14 cellular contexts compared by ENCODE assay signal in genomic region chr14:60643443-60644402, GRCh38. TPM values are rescaled to one million over a fixed set of nuclear protein-coding genes. Genes with fewer than 3 reads are reported as not detected.
DNase-seq lines count a peak whose midpoint lies in the region; ATAC-seq and TF ChIP-seq lines count a peak whose summit lies in the region.
"Had no signal": no experiment of that assay in that cellular context is flagged by ENCODE, and none has a peak within 500 bp of the region (broad histone marks: within the 10 kb centered on the region; RNA-seq: fewer than 3 reads in every experiment).

No MANE protein-coding gene starts in this region.

- peaks cover 21 to 39% of the 10 kb centered on the region in 2 donors for H3K4me1 Mint-ChIP-seq in stimulated activated naive B cell treated with anti-CD40 and anti-IgM and Interleukin-4, amounts not matched to agents 10 μg/mL and 1 μg/mL and 100 μg/mL, for 72 hours
- H3K4me1 Mint-ChIP-seq in CD4-positive, alpha-beta memory T cell = peaks cover 11 to 48% (median 29%) of the 10 kb centered on the region in 4 donors

- TF ChIP-seq POLR2A in heart left ventricle (IDR thresholded peaks at IDR 0.05) = no peak

- H2AFZ ChIP-seq in SK-N-SH (ENCODE audit: low read depth) = no peak overlapping the region

- peak overlapping the region; percentile 94 for H3K9ac ChIP-seq in SK-N-SH
- H3K9ac ChIP-seq in adipocyte (ENCODE audit: low read length) = peak overlapping the region; percentile 95
- no peak overlapping the region for H3K9ac ChIP-seq in iPS-18a (ENCODE audit: low read length)

- peak overlapping the region; percentile 90 for H3K27ac Mint-ChIP-seq in stimulated activated naive B cell treated with anti-CD40 and anti-IgM and Interleukin-4, amounts not matched to agents 10 μg/mL and 1 μg/mL and 100 μg/mL, for 72 hours
- H3K27ac Mint-ChIP-seq in CD4-positive, alpha-beta memory T cell = no peak overlapping the region

- H3K4me2 ChIP-seq in SK-N-SH = peak overlapping the region; percentile 86

- peaks cover 49 to 65% of the 10 kb centered on the region in 2 experiments for H3K36me3 ChIP-seq in SK-N-SH (replicated peaks in 1 of 2; ENCODE audit: control insufficient read depth in 1 of 2, insufficient read depth in 2 of 2, low read length in 1 of 2)
- H3K36me3 ChIP-seq in adipocyte (ENCODE audit: control insufficient read depth, insufficient read depth, low read length, severe bottlenecking) = peaks cover 12% of the 10 kb centered on the region
- H3K36me3 ChIP-seq in iPS-18a (ENCODE audit: control insufficient read depth, low read depth, low read length) = no peaks in the 10 kb centered on the region
- no peaks in the 10 kb centered on the region for H3K36me3 ChIP-seq in heart left ventricle
- no peaks in the 10 kb centered on the region for H3K36me3 ChIP-seq in CD4-positive, alpha-beta memory T cell (ENCODE audit: insufficient read depth, low read length)

- no peak for TF ChIP-seq EP300 in SK-N-SH (IDR thresholded peaks at IDR 0.05; ENCODE audit: borderline replicate concordance in 1 of 2, low read depth in 1 of 2, low read length in 1 of 2)

- POLR2A ChIA-PET in SK-N-SH (lab: Yijun Ruan, JAX) = no interaction called here
- POLR2A ChIA-PET in CD4-positive, alpha-beta memory T cell (lab: Charles Lee; ENCODE audit: partially characterized antibody) = no interaction called here

- H3K4me1 ChIP-seq in SK-N-SH (ENCODE audit: control insufficient read depth in 1 of 2, insufficient read depth in 2 of 2, low read depth in 1 of 2, low read length in 1 of 2) = peaks cover 13 to 18% of the 10 kb centered on the region in 2 experiments; a peak in 3 of 4 replicates
- peaks cover 38% of the 10 kb centered on the region for H3K4me1 ChIP-seq in adipocyte (ENCODE audit: control insufficient read depth, insufficient read depth, low read length)
- H3K4me1 ChIP-seq in iPS-18a (ENCODE audit: control insufficient read depth, low read depth, low read length) = peaks cover 55% of the 10 kb centered on the region
- peaks cover 3 to 48% (median 28%) of the 10 kb centered on the region in 12 donors for H3K4me1 ChIP-seq in heart left ventricle
- H3K4me1 ChIP-seq in CD4-positive, alpha-beta memory T cell (ENCODE audit: insufficient read depth, low read length) = peaks cover 30% of the 10 kb centered on the region

- peaks cover 98% of the 10 kb centered on the region for H3K79me2 ChIP-seq in SK-N-SH (ENCODE audit: insufficient read depth)

- H4K20me1 ChIP-seq in SK-N-SH (ENCODE audit: insufficient read depth) = peaks cover 43% of the 10 kb centered on the region

- H3K27me3 ChIP-seq in SK-N-SH (ENCODE audit: insufficient read depth) (no peaks in the 10 kb centered on the region), adipocyte (replicated peaks; ENCODE audit: control insufficient read depth, insufficient read depth, low read length) (no peaks in the 10 kb centered on the region), iPS-18a (ENCODE audit: control insufficient read depth, insufficient read depth, low read length) (peaks cover 100% of the 10 kb centered on the region), heart left ventricle (peaks cover 75 to 100% (median 100%) of the 10 kb centered on the region in 9 donors)
- H3K27me3 ChIP-seq in CD4-positive, alpha-beta memory T cell (ENCODE audit: insufficient read depth, low read length) = peaks cover 81% of the 10 kb centered on the region

- ATAC-seq in SK-N-SH treated with all-trans-retinoic acid at 6 μM for 48 hours (no peak), heart left ventricle (no peak)
- no peak for ATAC-seq in stimulated activated naive B cell treated with anti-CD40 and anti-IgM and Interleukin-4, amounts not matched to agents 10 μg/mL and 1 μg/mL and 100 μg/mL, for 72 hours (replicated peaks)

- H3K9me3 ChIP-seq in SK-N-SH (no peaks in the 10 kb centered on the region), adipocyte (ENCODE audit: control insufficient read depth, low read length) (no peaks in the 10 kb centered on the region), iPS-18a (ENCODE audit: control insufficient read depth, low read depth, low read length) (no peaks in the 10 kb centered on the region), heart left ventricle (no peaks in the 10 kb centered on the region)
- no peaks in the 10 kb centered on the region for H3K9me3 ChIP-seq in CD4-positive, alpha-beta memory T cell (ENCODE audit: control insufficient read depth in 1 of 2, low read length in 2 of 2)

- no peak overlapping the region for H3K4me3 Mint-ChIP-seq in stimulated activated naive B cell treated with anti-CD40 and anti-IgM and Interleukin-4, amounts not matched to agents 10 μg/mL and 1 μg/mL and 100 μg/mL, for 72 hours
- peak overlapping the region in 2 of 8 donors; percentile 47 to 60 for H3K4me3 Mint-ChIP-seq in CD4-positive, alpha-beta memory T cell

- intact Hi-C loops in cardiac septum (cut with DNase I) (no loop called here), heart left ventricle (cut with DNase I) (no loop called here)
- intact Hi-C loops in CD4-positive, alpha-beta memory T cell (cut with micrococcal nuclease) = no loop called here

- TF ChIP-seq RAD21 in SK-N-SH (IDR thresholded peaks at IDR 0.05; ENCODE audit: low read length) = no peak

- no peaks in the 10 kb centered on the region for H3K9me2 ChIP-seq in SK-N-SH

- no peak for DNase-seq in SK-N-SH
- DNase-seq in adipocyte (ENCODE audit: low read depth) = no peak
- no peak for DNase-seq in stimulated activated naive B cell treated with anti-CD40 and anti-IgM and Interleukin-4, amounts not matched to agents 10 μg/mL and 1 μg/mL and 100 μg/mL, for 72 hours
- DNase-seq in cardiac septum (ENCODE audit: low spot score) = no peak
- DNase-seq in heart left ventricle = no peak
- no peak for DNase-seq in CD4-positive, alpha-beta memory T cell
- DNase-seq: 8988T; activated CD4-positive, CD25-positive, alpha-beta regulatory T cell; activated T-cell treated with anti-CD3 and anti-CD28 coated beads, Interleukin-2, amount 50 U/mL, for 1 hour; DMS153; hypothalamus; NCI-H1436 treated with DMSO at 0.1 percent for 48 hours had no signal

- peaks cover 3 to 6% of the 10 kb centered on the region in 2 donors for H3K36me3 Mint-ChIP-seq in stimulated activated naive B cell treated with anti-CD40 and anti-IgM and Interleukin-4, amounts not matched to agents 10 μg/mL and 1 μg/mL and 100 μg/mL, for 72 hours
- peaks cover 0 to 4% of the 10 kb centered on the region in 2 donors for H3K36me3 Mint-ChIP-seq in CD4-positive, alpha-beta memory T cell

- H3K27me3 Mint-ChIP-seq in stimulated activated naive B cell treated with anti-CD40 and anti-IgM and Interleukin-4, amounts not matched to agents 10 μg/mL and 1 μg/mL and 100 μg/mL, for 72 hours = peaks cover 71 to 89% of the 10 kb centered on the region in 2 donors
- H3K27me3 Mint-ChIP-seq in CD4-positive, alpha-beta memory T cell = peaks cover 73 to 74% of the 10 kb centered on the region in 2 donors

- WGBS in SK-N-SH (ENCODE audit: low lambda C conversion rate) = 29% methylated on average over 29 of the region's 29 CpGs
- 10 to 13% (median 12%) methylated on average over 28 to 29 of the region's 29 CpGs for WGBS in heart left ventricle, 4 donors

- H3K27ac ChIP-seq in SK-N-SH (ENCODE audit: low read depth in 2 of 2, low read length in 1 of 2) (peak overlapping the region in 1 of 2 experiments; percentile 87; a peak in 3 of 4 replicates), iPS-18a (ENCODE audit: low read length) (no peak overlapping the region), heart left ventricle (no peak overlapping the region)
- H3K27ac ChIP-seq in CD4-positive, alpha-beta memory T cell (ENCODE audit: low read depth, low read length) = no peak overlapping the region

- no peak; the same call in 1 of the 2 replicates for TF ChIP-seq CTCF in SK-N-SH (IDR thresholded peaks at IDR 0.05)
- TF ChIP-seq CTCF in heart left ventricle (IDR thresholded peaks at IDR 0.05) = no peak

- CTCF ChIA-PET in SK-N-SH (lab: Yijun Ruan, JAX) = interaction anchor here (0.8 to 3.2 kb wide), 10 partner anchors 9 to 1194 kb away, joined by 3 to 13 read pairs (median 4); no protein-coding TSS in a partner anchor
- CTCF ChIA-PET in CD4-positive, alpha-beta memory T cell (lab: Charles Lee; ENCODE audit: partially characterized antibody) = no interaction called here

- H3K9me3 Mint-ChIP-seq in stimulated activated naive B cell treated with anti-CD40 and anti-IgM and Interleukin-4, amounts not matched to agents 10 μg/mL and 1 μg/mL and 100 μg/mL, for 72 hours = peaks cover 0 to 8% of the 10 kb centered on the region in 2 donors
- peaks cover 0 to 6% (median 0%) of the 10 kb centered on the region in 8 donors for H3K9me3 Mint-ChIP-seq in CD4-positive, alpha-beta memory T cell

- H3K4me3 ChIP-seq in SK-N-SH (ENCODE audit: low read depth in 2 of 2, low read length in 1 of 2) (peak overlapping the region; percentile 61 to 74), adipocyte (ENCODE audit: low read length) (peak overlapping the region; percentile 89), iPS-18a (ENCODE audit: low read length) (peak overlapping the region; percentile 11), heart left ventricle (peak overlapping the region in 1 of 12 donors; percentile 7)
- H3K4me3 ChIP-seq in CD4-positive, alpha-beta memory T cell (ENCODE audit: low read length in 2 of 2) = no peak overlapping the region

- peaks cover 25% of the 10 kb centered on the region for H3F3A ChIP-seq in SK-N-SH (replicated peaks; ENCODE audit: insufficient read depth)

TF ChIP-seq in SK-N-SH, 30 proteins besides CTCF, POLR2A, EP300 and RAD21 (continues in another document):
- TF ChIP-seq RXRA (IDR thresholded peaks at IDR 0.05; ENCODE audit: borderline replicate concordance, low read depth) (no peak), RCOR1 (IDR thresholded peaks at IDR 0.05; ENCODE audit: low read length) (no peak), RFX5 (IDR thresholded peaks at IDR 0.05; ENCODE audit: low read length) (no peak), FOXJ3 (CRISPR knock-in tag; IDR thresholded peaks at IDR 0.05) (no peak)

RNA-seq across cellular contexts. Expression of gene SIX1, which starts 5.6 kb away (rescaled TPM):
- 31.2 and 52.1 TPM in 2 replicates for polyA plus RNA-seq in SK-N-SH (2012; rRNA removed)
- 34.8 and 43.7 TPM in 2 replicates for polyA plus RNA-seq in SK-N-SH (2012; cell fraction: cytosol; rRNA removed)
- polyA plus RNA-seq in SK-N-SH (2012; cell fraction: nucleus; rRNA removed) = 42.7 and 45.1 TPM in 2 replicates
- total RNA-seq in cardiac septum = 0.89 TPM
- total RNA-seq in heart left ventricle = under 1 TPM in 3 of 9 donors, not detected in 6; 0.19 to 0.27 (median 0.25) TPM
- not detected for polyA plus RNA-seq in heart left ventricle
- not detected for total RNA-seq in CD4-positive, alpha-beta memory T cell
- polyA plus RNA-seq in CD4-positive, alpha-beta memory T cell = not detected

Comparison
In these comparisons a context has a peak if more than half of its experiments do, and no peak if none do; other contexts are left out.
1. H3K4me3 ChIP-seq: peak in SK-N-SH (2 of 2), adipocyte (single experiment) and iPS-18a (single experiment); none in CD4-positive, alpha-beta memory T cell (0 of 2).